ENCODE assay signal across 1 cellular context in the genomic region with DNA sequence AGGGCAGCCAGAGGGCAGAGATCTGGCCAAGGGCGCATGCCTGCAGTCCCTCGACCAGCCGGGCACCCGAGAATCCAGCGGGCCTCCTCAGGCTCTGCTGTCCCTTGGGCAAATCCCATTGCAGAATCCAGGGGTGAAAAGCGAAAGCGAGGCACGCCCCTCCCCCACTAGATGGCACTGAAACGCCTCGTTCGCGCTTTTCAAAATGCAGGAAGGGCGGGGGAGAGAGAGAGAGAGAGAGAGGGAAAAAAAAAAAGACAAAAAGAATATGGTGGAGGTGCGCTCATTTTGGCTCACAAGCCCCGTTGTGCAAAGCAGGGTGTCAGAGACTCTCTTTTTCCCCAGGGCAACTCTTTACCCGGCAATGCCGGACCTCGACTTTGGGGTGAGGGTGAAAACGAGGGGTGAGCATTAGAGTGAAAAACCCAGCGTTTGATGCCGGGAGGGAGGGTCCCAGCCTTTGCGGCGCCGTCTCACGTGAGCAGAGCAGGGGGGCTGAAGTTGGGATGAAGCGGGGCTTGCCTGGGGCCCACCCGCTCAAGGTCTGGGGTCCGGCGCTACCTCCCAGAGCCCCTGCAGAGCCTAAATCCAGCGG.
TF ChIP-seq lines count a peak whose summit lies in the region.

No MANE protein-coding gene starts in this region.

TF ChIP-seq in HepG2, 621 proteins besides CTCF, POLR2A, EP300 and RAD21 (continued from another document):
- TF ChIP-seq, protein P1, sequence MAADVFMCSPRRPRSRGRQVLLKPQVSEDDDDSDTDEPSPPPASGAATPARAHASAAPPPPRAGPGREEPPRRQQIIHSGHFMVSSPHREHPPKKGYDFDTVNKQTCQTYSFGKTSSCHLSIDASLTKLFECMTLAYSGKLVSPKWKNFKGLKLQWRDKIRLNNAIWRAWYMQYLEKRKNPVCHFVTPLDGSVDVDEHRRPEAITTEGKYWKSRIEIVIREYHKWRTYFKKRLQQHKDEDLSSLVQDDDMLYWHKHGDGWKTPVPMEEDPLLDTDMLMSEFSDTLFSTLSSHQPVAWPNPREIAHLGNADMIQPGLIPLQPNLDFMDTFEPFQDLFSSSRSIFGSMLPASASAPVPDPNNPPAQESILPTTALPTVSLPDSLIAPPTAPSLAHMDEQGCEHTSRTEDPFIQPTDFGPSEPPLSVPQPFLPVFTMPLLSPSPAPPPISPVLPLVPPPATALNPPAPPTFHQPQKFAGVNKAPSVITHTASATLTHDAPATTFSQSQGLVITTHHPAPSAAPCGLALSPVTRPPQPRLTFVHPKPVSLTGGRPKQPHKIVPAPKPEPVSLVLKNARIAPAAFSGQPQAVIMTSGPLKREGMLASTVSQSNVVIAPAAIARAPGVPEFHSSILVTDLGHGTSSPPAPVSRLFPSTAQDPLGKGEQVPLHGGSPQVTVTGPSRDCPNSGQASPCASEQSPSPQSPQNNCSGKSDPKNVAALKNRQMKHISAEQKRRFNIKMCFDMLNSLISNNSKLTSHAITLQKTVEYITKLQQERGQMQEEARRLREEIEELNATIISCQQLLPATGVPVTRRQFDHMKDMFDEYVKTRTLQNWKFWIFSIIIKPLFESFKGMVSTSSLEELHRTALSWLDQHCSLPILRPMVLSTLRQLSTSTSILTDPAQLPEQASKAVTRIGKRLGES (CRISPR knock-in tag; IDR thresholded peaks at IDR 0.05; ENCODE audit: borderline replicate concordance), result no peak
- TF ChIP-seq, protein P2, sequence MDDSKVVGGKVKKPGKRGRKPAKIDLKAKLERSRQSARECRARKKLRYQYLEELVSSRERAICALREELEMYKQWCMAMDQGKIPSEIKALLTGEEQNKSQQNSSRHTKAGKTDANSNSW (CRISPR knock-in tag; IDR thresholded peaks at IDR 0.05; ENCODE audit: borderline replicate concordance), result no peak
